Comparison of ENCODE assay signal across 26 cellular contexts in the genomic region with DNA sequence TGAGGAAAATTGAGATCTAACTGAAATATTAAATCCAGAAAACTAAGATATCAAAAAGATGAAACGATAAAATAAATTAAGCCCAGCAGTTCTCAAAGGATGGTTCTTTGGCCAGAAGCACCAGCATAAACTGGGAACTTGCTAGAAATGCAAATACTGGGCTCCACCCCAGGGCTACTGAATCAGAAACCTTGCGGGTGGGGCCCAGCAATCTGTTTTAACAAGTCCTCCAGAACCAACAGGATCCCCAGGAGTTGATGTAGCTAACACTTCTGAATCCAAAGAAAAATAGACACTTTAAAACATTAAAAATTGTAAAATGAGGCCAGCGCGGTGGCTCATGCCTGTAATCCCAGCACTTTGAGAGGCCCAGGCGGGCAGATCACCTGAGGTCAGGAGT. TPM values are rescaled to one million over a fixed set of nuclear protein-coding genes. Genes with fewer than 3 reads are reported as not detected.
DNase-seq lines count a peak whose midpoint lies in the region; ATAC-seq, FAIRE-seq and TF ChIP-seq lines count a peak whose summit lies in the region.
"Had no signal": no experiment of that assay in that cellular context is flagged by ENCODE, and none has a peak within 500 bp of the region (broad histone marks: within the 10 kb centered on the region; RNA-seq: fewer than 3 reads in every experiment).

No MANE protein-coding gene starts in this region.

- POLR2A ChIA-PET in RWPE1 (lab: Yijun Ruan, JAX; ENCODE audit: low non-redundant PET), result no interaction called here

- no peaks in the 10 kb centered on the region for H3K36me3 Mint-ChIP-seq in memory B cell
- H3K36me3 Mint-ChIP-seq in T-helper 2 cell treated with Interferon-gamma antibody and Interleukin-4, amounts not matched to agents 5 μg/mL and 100 μg/mL, for 36 hours (ENCODE audit: low read depth), result no peaks in the 10 kb centered on the region
- H3K36me3 Mint-ChIP-seq: CD8-positive, alpha-beta T cell had no signal

- H3K27ac ChIP-seq in RWPE1 (peak overlapping the region; percentile 71), esophagus (ENCODE audit: low read depth in 2 of 2, low read length in 1 of 2) (peak overlapping the region; percentile 61 to 79), upper lobe of right lung (no peak overlapping the region)
- H3K27ac ChIP-seq: C4-2B, SJSA1 had no signal

- no peak for ATAC-seq in memory B cell (ENCODE audit: low read depth)
- no peak for ATAC-seq in HG02973 (IDR thresholded peaks at IDR 0.05; ENCODE audit: unreplicated experiment)
- no peak for ATAC-seq in upper lobe of right lung
- ATAC-seq: CD8-positive, alpha-beta T cell; HCT116; HepG2; PC-3; Right ventricle myocardium inferior had no signal

- H3K36me3 ChIP-seq in esophagus (ENCODE audit: control insufficient read depth in 2 of 2, insufficient read depth in 2 of 2, low read length in 1 of 2) (no peaks in the 10 kb centered on the region), upper lobe of right lung (no peaks in the 10 kb centered on the region)
- H3K36me3 ChIP-seq: SJSA1 had no signal

- 57 to 73% methylated on average over 5 of the region's 5 CpGs for WGBS in esophagus, 2 donors

- H3K9me3 ChIP-seq in esophagus (ENCODE audit: control insufficient read depth in 2 of 2, insufficient read depth in 1 of 2, low read depth in 1 of 2, low read length in 1 of 2), result no peaks in the 10 kb centered on the region
- H3K9me3 ChIP-seq in upper lobe of right lung, result no peaks in the 10 kb centered on the region
- H3K9me3 ChIP-seq: Caco-2, SJSA1 had no signal

- H3K4me1 ChIP-seq in esophagus (ENCODE audit: control insufficient read depth in 2 of 2, insufficient read depth in 2 of 2, low read length in 1 of 2) (peaks cover 0 to 7% of the 10 kb centered on the region in 2 donors), upper lobe of right lung (no peaks in the 10 kb centered on the region)

- intact Hi-C loops in upper lobe of right lung (cut with DNase I), result no loop called here

- H3K27me3 ChIP-seq in esophagus (ENCODE audit: control insufficient read depth in 1 of 2, insufficient read depth in 2 of 2, low read length in 2 of 2) (no peaks in the 10 kb centered on the region), upper lobe of right lung (no peaks in the 10 kb centered on the region)
- H3K27me3 ChIP-seq: SJSA1 had no signal

- FAIRE-seq in D721Med (lab: Jason Lieb, UNC), result no peak
- FAIRE-seq: HepG2 had no signal

- H3K9me3 Mint-ChIP-seq in memory B cell, result no peaks in the 10 kb centered on the region
- H3K9me3 Mint-ChIP-seq in T-helper 2 cell treated with Interferon-gamma antibody and Interleukin-4, amounts not matched to agents 5 μg/mL and 100 μg/mL, for 36 hours, result no peaks in the 10 kb centered on the region
- H3K9me3 Mint-ChIP-seq: CD8-positive, alpha-beta T cell had no signal

- TF ChIP-seq CTCF in RWPE1 (conservative IDR thresholded peaks at IDR 0.05; ENCODE audit: low read depth) (no peak), upper lobe of right lung (IDR thresholded peaks at IDR 0.05) (no peak), D721Med (IDR thresholded peaks at IDR 0.05; ENCODE audit: insufficient read depth, missing control alignments) (no peak)

- no peak for DNase-seq in RWPE1 (ENCODE audit: low spot score)
- DNase-seq in memory B cell (ENCODE audit: low spot score in 2 of 2), result no peak
- DNase-seq in T-helper 2 cell treated with Interferon-gamma antibody and Interleukin-4, amounts not matched to agents 5 μg/mL and 100 μg/mL, for 36 hours (ENCODE audit: low spot score), result no peak
- DNase-seq in upper lobe of right lung, result no peak
- no peak for DNase-seq in D721Med (ENCODE audit: insufficient read length, low spot score)
- DNase-seq: Caco-2; CD8-positive, alpha-beta T cell; DMS 273 treated with DMSO at 0.1 percent for 48 hours; DMS79; EL; GDM1; Karpas-422; NCI-H1092 treated with DMSO at 0.1 percent for 48 hours; NCI-H1436; NCI-H187; NCI-H524 treated with DMSO at 0.1 percent for 48 hours; NCI-H774; NK-92 treated with Interleukin-12 subunit alpha and Interleukin-12 subunit beta, amount 100 ng/mL, for 24 hours; PC-3 had no signal

- H3K27me3 Mint-ChIP-seq in memory B cell, result no peaks in the 10 kb centered on the region
- H3K27me3 Mint-ChIP-seq in T-helper 2 cell treated with Interferon-gamma antibody and Interleukin-4, amounts not matched to agents 5 μg/mL and 100 μg/mL, for 36 hours (ENCODE audit: low read depth), result peaks cover 8% of the 10 kb centered on the region

- H3K4me1 Mint-ChIP-seq in memory B cell, result peaks cover 23% of the 10 kb centered on the region
- H3K4me1 Mint-ChIP-seq in T-helper 2 cell treated with Interferon-gamma antibody and Interleukin-4, amounts not matched to agents 5 μg/mL and 100 μg/mL, for 36 hours (ENCODE audit: low read depth), result peaks cover 18% of the 10 kb centered on the region

- no peak overlapping the region for H3K4me3 Mint-ChIP-seq in memory B cell
- H3K4me3 Mint-ChIP-seq in T-helper 2 cell treated with Interferon-gamma antibody and Interleukin-4, amounts not matched to agents 5 μg/mL and 100 μg/mL, for 36 hours, result no peak overlapping the region
- H3K4me3 Mint-ChIP-seq: CD8-positive, alpha-beta T cell had no signal

- no peak overlapping the region for H3K4me3 ChIP-seq in esophagus (ENCODE audit: low read depth in 1 of 2, low read length in 2 of 2)
- H3K4me3 ChIP-seq in upper lobe of right lung, result no peak overlapping the region
- H3K4me3 ChIP-seq: SJSA1 had no signal

- CTCF ChIA-PET in RWPE1 (lab: Yijun Ruan, JAX), result no interaction called here

- peak overlapping the region; percentile 6 for H3K27ac Mint-ChIP-seq in memory B cell
- H3K27ac Mint-ChIP-seq in T-helper 2 cell treated with Interferon-gamma antibody and Interleukin-4, amounts not matched to agents 5 μg/mL and 100 μg/mL, for 36 hours, result no peak overlapping the region
- H3K27ac Mint-ChIP-seq: CD8-positive, alpha-beta T cell had no signal

RNA-seq across cellular contexts. Expression of a gene that starts 14.1 kb away (rescaled TPM):
- 10 to 100 TPM; 17.7 to 24.2 TPM for polyA plus RNA-seq in esophagus
- 12.7 TPM for total RNA-seq in upper lobe of right lung
- total RNA-seq: HepG2 had no signal
